ENCODE assay signal across 8 cellular contexts in genomic region chr19:18156841-18157464, GRCh38. TPM values are rescaled to one million over a fixed set of nuclear protein-coding genes. Genes with fewer than 3 reads are reported as not detected.
DNase-seq lines count a peak whose midpoint lies in the region; ATAC-seq and TF ChIP-seq lines count a peak whose summit lies in the region.

No MANE protein-coding gene starts in this region.

- H3K27me3 ChIP-seq in transverse colon: no peaks in the 10 kb centered on the region

- H3K4me3 ChIP-seq in choroid plexus epithelial cell (ENCODE audit: low read depth, low read length) (no peak overlapping the region), lower leg skin (ENCODE audit: low read depth, poor library complexity, severe bottlenecking) (no peak overlapping the region), transverse colon (no peak overlapping the region)

- H3K4me1 ChIP-seq in transverse colon: peaks cover 47 to 59% (median 56%) of the 10 kb centered on the region in 4 donors

- peak overlapping the region; percentile 54 to 86 (median 80) for H3K27ac ChIP-seq in transverse colon

- H3K36me3 ChIP-seq in transverse colon: no peaks in the 10 kb centered on the region

- in situ Hi-C loops in transverse colon (cut with MboI; ENCODE audit: low pct_ligation_motif_present in 1 of 4, low pct_unique_long_range_greater_than_20kb in 1 of 4, low sequenced_read_pairs in 3 of 4): no loop called here

- no peaks in the 10 kb centered on the region for H3K9me3 Mint-ChIP-seq in activated T-helper 2 cell treated with anti-CD3 and anti-CD28 coated beads, Interferon-gamma antibody, Interleukin-2, Interleukin-4, amounts not matched to agents 10 μg/mL and 5 μg/mL and 100 μg/mL, durations not matched to agents 14 hours and 24 hours and 36 hours
- no peaks in the 10 kb centered on the region for H3K9me3 Mint-ChIP-seq in activated T-cell treated with anti-CD3 and anti-CD28 coated beads, Interleukin-2, amount 50 U/mL, for 4 hours

- H3K4me3 Mint-ChIP-seq in activated T-helper 2 cell treated with anti-CD3 and anti-CD28 coated beads, Interferon-gamma antibody, Interleukin-2, Interleukin-4, amounts not matched to agents 10 μg/mL and 5 μg/mL and 100 μg/mL, durations not matched to agents 14 hours and 24 hours and 36 hours (ENCODE audit: low read depth): no peak overlapping the region
- H3K4me3 Mint-ChIP-seq in activated T-cell treated with anti-CD3 and anti-CD28 coated beads, Interleukin-2, amount 50 U/mL, for 4 hours: no peak overlapping the region

- peaks cover 23% of the 10 kb centered on the region for H3K4me1 Mint-ChIP-seq in activated T-helper 2 cell treated with anti-CD3 and anti-CD28 coated beads, Interferon-gamma antibody, Interleukin-2, Interleukin-4, amounts not matched to agents 10 μg/mL and 5 μg/mL and 100 μg/mL, durations not matched to agents 14 hours and 24 hours and 36 hours (ENCODE audit: low read depth)
- H3K4me1 Mint-ChIP-seq in activated T-cell treated with anti-CD3 and anti-CD28 coated beads, Interleukin-2, amount 50 U/mL, for 4 hours (ENCODE audit: low read depth): peaks cover 25% of the 10 kb centered on the region

- intact Hi-C loops in lower leg skin (cut with DNase I; ENCODE audit: low total_unique reads) (no loop called here), transverse colon (cut with DNase I; ENCODE audit: low total_unique reads) (no loop called here)
- intact Hi-C loops in activated T-helper 2 cell treated with anti-CD3 and anti-CD28 coated beads, Interferon-gamma antibody, Interleukin-2, Interleukin-4, amounts not matched to agents 10 μg/mL and 5 μg/mL and 100 μg/mL, durations not matched to agents 14 hours and 24 hours and 36 hours (cut with micrococcal nuclease): no loop called here

- ATAC-seq in activated T-cell treated with anti-CD3 and anti-CD28 coated beads, Interleukin-2, amount 50 U/mL, for 4 hours: no peak

- no peaks in the 10 kb centered on the region for H3K9me3 ChIP-seq in transverse colon

- no peak overlapping the region for H3K27ac Mint-ChIP-seq in activated T-helper 2 cell treated with anti-CD3 and anti-CD28 coated beads, Interferon-gamma antibody, Interleukin-2, Interleukin-4, amounts not matched to agents 10 μg/mL and 5 μg/mL and 100 μg/mL, durations not matched to agents 14 hours and 24 hours and 36 hours

- TF ChIP-seq EP300 in transverse colon (IDR thresholded peaks at IDR 0.05; ENCODE audit: low read depth): no peak

- H3K36me3 Mint-ChIP-seq in activated T-helper 2 cell treated with anti-CD3 and anti-CD28 coated beads, Interferon-gamma antibody, Interleukin-2, Interleukin-4, amounts not matched to agents 10 μg/mL and 5 μg/mL and 100 μg/mL, durations not matched to agents 14 hours and 24 hours and 36 hours (ENCODE audit: low read depth): peaks cover 8% of the 10 kb centered on the region
- peaks cover 3% of the 10 kb centered on the region for H3K36me3 Mint-ChIP-seq in activated T-cell treated with anti-CD3 and anti-CD28 coated beads, Interleukin-2, amount 50 U/mL, for 4 hours (ENCODE audit: insufficient read depth)

- no peak for TF ChIP-seq POLR2A in lower leg skin (IDR thresholded peaks at IDR 0.05)
- TF ChIP-seq POLR2A in transverse colon (IDR thresholded peaks at IDR 0.05): no peak

- peak; percentile 94 for DNase-seq in DMS79 treated with DMSO at 0.1 percent for 48 hours (lab: John Stamatoyannopoulos, UW)
- peak; percentile 18 for DNase-seq in NCI-H2227 treated with DMSO at 0.1 percent for 48 hours (lab: John Stamatoyannopoulos, UW)
- DNase-seq in choroid plexus epithelial cell (ENCODE audit: low read depth): peak; percentile 95
- DNase-seq in lower leg skin (ENCODE audit: low spot score in 2 of 2): peak; percentile 71 to 94
- DNase-seq in transverse colon: peak; percentile 94
- no peak for DNase-seq in activated CD8-positive, alpha-beta memory T cell treated with anti-CD3 and anti-CD28 coated beads, Interleukin-2, amount 50 U/mL, for 4 hours
- no peak for DNase-seq in activated T-helper 2 cell treated with anti-CD3 and anti-CD28 coated beads, Interferon-gamma antibody, Interleukin-2, Interleukin-4, amounts not matched to agents 10 μg/mL and 5 μg/mL and 100 μg/mL, durations not matched to agents 14 hours and 24 hours and 36 hours (ENCODE audit: low spot score)
- no peak for DNase-seq in activated T-cell treated with anti-CD3 and anti-CD28 coated beads, Interleukin-2, amount 50 U/mL, for 4 hours

- TF ChIP-seq CTCF in choroid plexus epithelial cell (conservative IDR thresholded peaks at IDR 0.05; ENCODE audit: low read depth, low read length): no peak
- TF ChIP-seq CTCF in lower leg skin (IDR thresholded peaks at IDR 0.05): no peak
- no peak for TF ChIP-seq CTCF in transverse colon (IDR thresholded peaks at IDR 0.05)

- H3K27me3 Mint-ChIP-seq in activated T-helper 2 cell treated with anti-CD3 and anti-CD28 coated beads, Interferon-gamma antibody, Interleukin-2, Interleukin-4, amounts not matched to agents 10 μg/mL and 5 μg/mL and 100 μg/mL, durations not matched to agents 14 hours and 24 hours and 36 hours (ENCODE audit: low read depth): no peaks in the 10 kb centered on the region
- H3K27me3 Mint-ChIP-seq in activated T-cell treated with anti-CD3 and anti-CD28 coated beads, Interleukin-2, amount 50 U/mL, for 4 hours (ENCODE audit: low read depth): no peaks in the 10 kb centered on the region

- 21 to 30% methylated on average over 21 to 22 of the region's 22 CpGs for WGBS in lower leg skin, 2 donors
- 37% methylated on average over 21 of the region's 22 CpGs; no CpG with 5 or more reads in 1 of the 2 donors for WGBS in transverse colon (ENCODE audit: low coverage in 1 of 2), 2 donors

RNA-seq across cellular contexts. Expression of gene PIK3R2, which starts 4.0 kb away (rescaled TPM):
- total RNA-seq in lower leg skin (10 to 100 TPM in 3 of 4 donors, 1 to 10 TPM in 1; 8.3 to 39.4 (median 32.2) TPM), transverse colon (100 to 1,000 TPM in 1 of 4 donors, 10 to 100 TPM in 3; 30.5 to 135 (median 31.2) TPM)
- total RNA-seq in activated T-helper 2 cell treated with anti-CD3 and anti-CD28 coated beads, Interferon-gamma antibody, Interleukin-2, Interleukin-4, amounts not matched to agents 10 μg/mL and 5 μg/mL and 100 μg/mL, durations not matched to agents 14 hours and 24 hours and 36 hours: 19.4 and 21.4 TPM in 2 replicates
- 10 to 100 TPM; 16.5 to 21.4 (median 19.6) TPM for total RNA-seq in activated T-cell treated with anti-CD3 and anti-CD28 coated beads, Interleukin-2, amount 50 U/mL, for 4 hours

RNA-seq across cellular contexts. Expression of gene IFI30, which starts 16.7 kb away (rescaled TPM):
- total RNA-seq in lower leg skin (100 to 1,000 TPM in 2 of 4 donors, 10 to 100 TPM in 2; 39.1 to 214 (median 98.3) TPM), transverse colon (10 to 100 TPM in 3 of 4 donors, 1 to 10 TPM in 1; 10.0 to 50.8 (median 32.8) TPM)
- 37.0 and 41.2 TPM in 2 replicates for total RNA-seq in activated T-helper 2 cell treated with anti-CD3 and anti-CD28 coated beads, Interferon-gamma antibody, Interleukin-2, Interleukin-4, amounts not matched to agents 10 μg/mL and 5 μg/mL and 100 μg/mL, durations not matched to agents 14 hours and 24 hours and 36 hours
- 10 to 100 TPM; 13.6 to 36.7 (median 13.8) TPM for total RNA-seq in activated T-cell treated with anti-CD3 and anti-CD28 coated beads, Interleukin-2, amount 50 U/mL, for 4 hours

RNA-seq across cellular contexts. Expression of gene MPV17L2, which starts 36.1 kb away (rescaled TPM):
- 10 to 100 TPM in 3 of 4 donors, 1 to 10 TPM in 1; 8.5 to 29.3 (median 20.2) TPM for total RNA-seq in lower leg skin
- 10 to 100 TPM in 3 of 4 donors, 1 to 10 TPM in 1; 1.6 to 22.3 (median 12.6) TPM for total RNA-seq in transverse colon
- 14.5 and 14.8 TPM in 2 replicates for total RNA-seq in activated T-helper 2 cell treated with anti-CD3 and anti-CD28 coated beads, Interferon-gamma antibody, Interleukin-2, Interleukin-4, amounts not matched to agents 10 μg/mL and 5 μg/mL and 100 μg/mL, durations not matched to agents 14 hours and 24 hours and 36 hours
- 10 to 100 TPM; 33.9 to 39.7 (median 35.7) TPM for total RNA-seq in activated T-cell treated with anti-CD3 and anti-CD28 coated beads, Interleukin-2, amount 50 U/mL, for 4 hours

RNA-seq across cellular contexts. Expression of gene RAB3A, which starts 46.9 kb away (rescaled TPM):
- total RNA-seq in lower leg skin (1 to 10 TPM in 3 of 4 donors, under 1 TPM in 1; 0.91 to 2.7 (median 2.1) TPM), transverse colon (1 to 10 TPM in 3 of 4 donors, not detected in 1; 2.2 to 8.6 (median 3.8) TPM)
- total RNA-seq in activated T-helper 2 cell treated with anti-CD3 and anti-CD28 coated beads, Interferon-gamma antibody, Interleukin-2, Interleukin-4, amounts not matched to agents 10 μg/mL and 5 μg/mL and 100 μg/mL, durations not matched to agents 14 hours and 24 hours and 36 hours: 6.3 and 7.4 TPM in 2 replicates
- 1 to 10 TPM; 3.6 to 8.0 (median 6.6) TPM for total RNA-seq in activated T-cell treated with anti-CD3 and anti-CD28 coated beads, Interleukin-2, amount 50 U/mL, for 4 hours

RNA-seq across cellular contexts. Expression of gene MAST3, which starts 59.4 kb away (rescaled TPM):
- total RNA-seq in lower leg skin (10 to 100 TPM; 12.9 to 19.8 (median 17.0) TPM), transverse colon (10 to 100 TPM; 27.2 to 53.5 (median 32.7) TPM)
- total RNA-seq in activated T-helper 2 cell treated with anti-CD3 and anti-CD28 coated beads, Interferon-gamma antibody, Interleukin-2, Interleukin-4, amounts not matched to agents 10 μg/mL and 5 μg/mL and 100 μg/mL, durations not matched to agents 14 hours and 24 hours and 36 hours: 16.6 and 17.2 TPM in 2 replicates
- total RNA-seq in activated T-cell treated with anti-CD3 and anti-CD28 coated beads, Interleukin-2, amount 50 U/mL, for 4 hours: 10 to 100 TPM; 10.4 to 11.1 (median 10.7) TPM

Comparison
In these comparisons a context has a peak if more than half of its experiments do, and no peak if none do; other contexts are left out.
1. DNase-seq: peak in DMS79 treated with DMSO at 0.1 percent for 48 hours (single experiment), NCI-H2227 treated with DMSO at 0.1 percent for 48 hours (single experiment), choroid plexus epithelial cell (single experiment), lower leg skin (2 of 2) and transverse colon (single experiment); none in activated CD8-positive, alpha-beta memory T cell treated with anti-CD3 and anti-CD28 coated beads, Interleukin-2, amount 50 U/mL, for 4 hours (single experiment), activated T-helper 2 cell treated with anti-CD3 and anti-CD28 coated beads, Interferon-gamma antibody, Interleukin-2, Interleukin-4, amounts not matched to agents 10 μg/mL and 5 μg/mL and 100 μg/mL, durations not matched to agents 14 hours and 24 hours and 36 hours (single experiment) and activated T-cell treated with anti-CD3 and anti-CD28 coated beads, Interleukin-2, amount 50 U/mL, for 4 hours (single experiment).